Comparison of ENCODE assay signal across 1 cellular context in genomic region chr9:136545966-136546696, GRCh38.
TF ChIP-seq lines count a peak whose summit lies in the region.

Gene NOTCH1, minus strand, starts transcription at chr9:136546048. Its CDS starts 262 bp downstream, at chr9:136545786.

TF ChIP-seq in K562, 482 proteins besides CTCF, POLR2A, EP300 and RAD21 (continued from another document and continues in another):
- 0 out of 4 replicates have a peak, but pooled peaks of 1 of the 2 experiments have one; percentile 51 for TF ChIP-seq TEAD1 (CRISPR knock-in tag; IDR thresholded peaks at IDR 0.05)
- TF ChIP-seq BCOR (IDR thresholded peaks at IDR 0.05), result peak; percentile 40; the same call in 1 of the 2 replicates
- peak; percentile 40; the same call in 1 of the 2 replicates for TF ChIP-seq HDAC2 (IDR thresholded peaks at IDR 0.05)
- TF ChIP-seq ATF7 (IDR thresholded peaks at IDR 0.05), result peak; percentile 58; the same call in 1 of the 2 replicates
- TF ChIP-seq MTA3 (IDR thresholded peaks at IDR 0.05; ENCODE audit: borderline replicate concordance), result peak; percentile 55; the same call in 1 of the 2 replicates
- TF ChIP-seq GABPA (tag; conservative IDR thresholded peaks at IDR 0.05; ENCODE audit: low read depth), result 0 out of 2 replicates have a peak, but pooled peaks have one; percentile 25
- no peak for TF ChIP-seq ZNF655 (CRISPR knock-in tag; IDR thresholded peaks at IDR 0.05)
- peak; percentile 60 for TF ChIP-seq FUS (optimal IDR thresholded peaks at IDR 0.05; ENCODE audit: low read depth, low read length)
- TF ChIP-seq MXI1 (IDR thresholded peaks at IDR 0.05; ENCODE audit: low read depth, low read length), result peak; percentile 20; the same call in 1 of the 2 replicates
- no peak for TF ChIP-seq HMGN3 (IDR thresholded peaks at IDR 0.05; ENCODE audit: borderline replicate concordance, extremely low read depth, insufficient read length, low read depth, low read length)
- no peak for TF ChIP-seq MEF2A (IDR thresholded peaks at IDR 0.05; ENCODE audit: control insufficient read depth, low read depth, low read length)
- peak; percentile 50; the same call in 1 of the 2 replicates for TF ChIP-seq ERF (CRISPR knock-in tag; IDR thresholded peaks at IDR 0.05)
- TF ChIP-seq RBFOX2 (IDR thresholded peaks at IDR 0.05; ENCODE audit: low read depth, low read length), result peak; percentile 67
- peak; percentile 56; the same call in 1 of the 2 replicates for TF ChIP-seq SOX6 (IDR thresholded peaks at IDR 0.05)
- TF ChIP-seq MECOM (CRISPR knock-in tag; IDR thresholded peaks at IDR 0.05), result no peak
- TF ChIP-seq, protein P1, sequence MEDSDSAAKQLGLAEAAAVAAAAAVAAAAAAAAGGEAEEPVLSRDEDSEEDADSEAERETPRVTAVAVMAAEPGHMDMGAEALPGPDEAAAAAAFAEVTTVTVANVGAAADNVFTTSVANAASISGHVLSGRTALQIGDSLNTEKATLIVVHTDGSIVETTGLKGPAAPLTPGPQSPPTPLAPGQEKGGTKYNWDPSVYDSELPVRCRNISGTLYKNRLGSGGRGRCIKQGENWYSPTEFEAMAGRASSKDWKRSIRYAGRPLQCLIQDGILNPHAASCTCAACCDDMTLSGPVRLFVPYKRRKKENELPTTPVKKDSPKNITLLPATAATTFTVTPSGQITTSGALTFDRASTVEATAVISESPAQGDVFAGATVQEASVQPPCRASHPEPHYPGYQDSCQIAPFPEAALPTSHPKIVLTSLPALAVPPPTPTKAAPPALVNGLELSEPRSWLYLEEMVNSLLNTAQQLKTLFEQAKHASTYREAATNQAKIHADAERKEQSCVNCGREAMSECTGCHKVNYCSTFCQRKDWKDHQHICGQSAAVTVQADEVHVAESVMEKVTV (CRISPR knock-in tag; IDR thresholded peaks at IDR 0.05), result no peak
- TF ChIP-seq NFE2 (IDR thresholded peaks at IDR 0.05; ENCODE audit: low read depth), result no peak
- no peak for TF ChIP-seq KLF6 (CRISPR knock-in tag; IDR thresholded peaks at IDR 0.05; ENCODE audit: borderline replicate concordance)
- no peak for TF ChIP-seq TOE1 (IDR thresholded peaks at IDR 0.05; ENCODE audit: borderline replicate concordance)
- no peak for TF ChIP-seq TOE1 (CRISPR knock-in tag; IDR thresholded peaks at IDR 0.05; ENCODE audit: borderline replicate concordance, low read depth)
- TF ChIP-seq NR4A1 (CRISPR knock-in tag; IDR thresholded peaks at IDR 0.05), result 0 out of 2 replicates have a peak, but pooled peaks have one; percentile 45
- TF ChIP-seq NR4A1 (tag; IDR thresholded peaks at IDR 0.05), result no peak
- peak; percentile 27 for TF ChIP-seq CHD4 (IDR thresholded peaks at IDR 0.05; ENCODE audit: insufficient read depth, insufficient replicate concordance, low read depth, low read length, poor library complexity, severe bottlenecking)
- TF ChIP-seq TBL1XR1 (IDR thresholded peaks at IDR 0.05; ENCODE audit: low read length in 2 of 2), result no peak
- TF ChIP-seq CBFA2T2 (conservative IDR thresholded peaks at IDR 0.05), result 0 out of 2 replicates have a peak, but pooled peaks have one; percentile 2
- peak; percentile 71; the same call in 1 of the 2 replicates for TF ChIP-seq LCOR (CRISPR knock-in tag; IDR thresholded peaks at IDR 0.05)
- TF ChIP-seq TEAD4 (IDR thresholded peaks at IDR 0.05; ENCODE audit: low read length), result no peak
- no peak for TF ChIP-seq TEAD4 (CRISPR knock-in tag; IDR thresholded peaks at IDR 0.05; ENCODE audit: borderline replicate concordance)
- TF ChIP-seq, protein P2, sequence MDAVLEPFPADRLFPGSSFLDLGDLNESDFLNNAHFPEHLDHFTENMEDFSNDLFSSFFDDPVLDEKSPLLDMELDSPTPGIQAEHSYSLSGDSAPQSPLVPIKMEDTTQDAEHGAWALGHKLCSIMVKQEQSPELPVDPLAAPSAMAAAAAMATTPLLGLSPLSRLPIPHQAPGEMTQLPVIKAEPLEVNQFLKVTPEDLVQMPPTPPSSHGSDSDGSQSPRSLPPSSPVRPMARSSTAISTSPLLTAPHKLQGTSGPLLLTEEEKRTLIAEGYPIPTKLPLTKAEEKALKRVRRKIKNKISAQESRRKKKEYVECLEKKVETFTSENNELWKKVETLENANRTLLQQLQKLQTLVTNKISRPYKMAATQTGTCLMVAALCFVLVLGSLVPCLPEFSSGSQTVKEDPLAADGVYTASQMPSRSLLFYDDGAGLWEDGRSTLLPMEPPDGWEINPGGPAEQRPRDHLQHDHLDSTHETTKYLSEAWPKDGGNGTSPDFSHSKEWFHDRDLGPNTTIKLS (IDR thresholded peaks at IDR 0.05; ENCODE audit: borderline replicate concordance, low read depth), result peak; percentile 35; the same call in 1 of the 2 replicates
- TF ChIP-seq ZNF24 (IDR thresholded peaks at IDR 0.05), result peak; percentile 76; the same call in 1 of the 2 replicates
- TF ChIP-seq, protein P3, sequence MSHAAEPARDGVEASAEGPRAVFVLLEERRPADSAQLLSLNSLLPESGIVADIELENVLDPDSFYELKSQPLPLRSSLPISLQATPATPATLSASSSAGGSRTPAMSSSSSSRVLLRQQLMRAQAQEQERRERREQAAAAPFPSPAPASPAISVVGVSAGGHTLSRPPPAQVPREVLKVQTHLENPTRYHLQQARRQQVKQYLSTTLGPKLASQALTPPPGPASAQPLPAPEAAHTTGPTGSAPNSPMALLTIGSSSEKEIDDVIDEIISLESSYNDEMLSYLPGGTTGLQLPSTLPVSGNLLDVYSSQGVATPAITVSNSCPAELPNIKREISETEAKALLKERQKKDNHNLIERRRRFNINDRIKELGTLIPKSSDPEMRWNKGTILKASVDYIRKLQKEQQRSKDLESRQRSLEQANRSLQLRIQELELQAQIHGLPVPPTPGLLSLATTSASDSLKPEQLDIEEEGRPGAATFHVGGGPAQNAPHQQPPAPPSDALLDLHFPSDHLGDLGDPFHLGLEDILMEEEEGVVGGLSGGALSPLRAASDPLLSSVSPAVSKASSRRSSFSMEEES (CRISPR knock-in tag; IDR thresholded peaks at IDR 0.05), result no peak
- TF ChIP-seq SAFB (IDR thresholded peaks at IDR 0.05; ENCODE audit: borderline replicate concordance, low read depth, low read length), result peak; percentile 74
- TF ChIP-seq MAZ (CRISPR knock-in tag; conservative IDR thresholded peaks at IDR 0.05 in 1 of 2, IDR thresholded peaks at IDR 0.05 in 1 of 2), result peak; percentile 71 to 80
- TF ChIP-seq SMAD4 (CRISPR knock-in tag; conservative IDR thresholded peaks at IDR 0.05), result peak; percentile 63; the same call in 1 of the 2 replicates
- TF ChIP-seq, protein P4, sequence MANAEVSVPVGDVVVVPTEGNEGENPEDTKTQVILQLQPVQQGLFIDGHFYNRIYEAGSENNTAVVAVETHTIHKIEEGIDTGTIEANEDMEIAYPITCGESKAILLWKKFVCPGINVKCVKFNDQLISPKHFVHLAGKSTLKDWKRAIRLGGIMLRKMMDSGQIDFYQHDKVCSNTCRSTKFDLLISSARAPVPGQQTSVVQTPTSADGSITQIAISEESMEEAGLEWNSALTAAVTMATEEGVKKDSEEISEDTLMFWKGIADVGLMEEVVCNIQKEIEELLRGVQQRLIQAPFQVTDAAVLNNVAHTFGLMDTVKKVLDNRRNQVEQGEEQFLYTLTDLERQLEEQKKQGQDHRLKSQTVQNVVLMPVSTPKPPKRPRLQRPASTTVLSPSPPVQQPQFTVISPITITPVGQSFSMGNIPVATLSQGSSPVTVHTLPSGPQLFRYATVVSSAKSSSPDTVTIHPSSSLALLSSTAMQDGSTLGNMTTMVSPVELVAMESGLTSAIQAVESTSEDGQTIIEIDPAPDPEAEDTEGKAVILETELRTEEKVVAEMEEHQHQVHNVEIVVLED (CRISPR knock-in tag; IDR thresholded peaks at IDR 0.05), result peak; percentile 71
- peak; percentile 81 for TF ChIP-seq CXXC5 (CRISPR knock-in tag; IDR thresholded peaks at IDR 0.05)
- TF ChIP-seq ZBTB7A (IDR thresholded peaks at IDR 0.05; ENCODE audit: borderline replicate concordance, control insufficient read depth, low read depth, low read length), result peak; percentile 25; the same call in 1 of the 2 replicates
- TF ChIP-seq XRCC5 (IDR thresholded peaks at IDR 0.05; ENCODE audit: low read depth, low read length), result peak; percentile 68; the same call in 1 of the 2 replicates
- no peak for TF ChIP-seq HOXB6 (CRISPR knock-in tag; IDR thresholded peaks at IDR 0.05; ENCODE audit: borderline replicate concordance)
- no peak for TF ChIP-seq RBM14 (IDR thresholded peaks at IDR 0.05; ENCODE audit: borderline replicate concordance, insufficient read depth, low read depth, low read length)
- TF ChIP-seq EGR1 (conservative IDR thresholded peaks at IDR 0.05), result peak; percentile 56
- no peak for TF ChIP-seq ZNF407 (IDR thresholded peaks at IDR 0.05; ENCODE audit: low read depth)
- TF ChIP-seq ZBTB17 (CRISPR knock-in tag; IDR thresholded peaks at IDR 0.05), result peak; percentile 23; the same call in 1 of the 2 replicates
- TF ChIP-seq RB1 (IDR thresholded peaks at IDR 0.05; ENCODE audit: low read depth), result 0 out of 2 replicates have a peak, but pooled peaks have one; percentile 51
- TF ChIP-seq CHD1 (IDR thresholded peaks at IDR 0.05; ENCODE audit: low read length), result peak; percentile 58
